35 cellular contexts compared by ENCODE assay signal in the genomic region with DNA sequence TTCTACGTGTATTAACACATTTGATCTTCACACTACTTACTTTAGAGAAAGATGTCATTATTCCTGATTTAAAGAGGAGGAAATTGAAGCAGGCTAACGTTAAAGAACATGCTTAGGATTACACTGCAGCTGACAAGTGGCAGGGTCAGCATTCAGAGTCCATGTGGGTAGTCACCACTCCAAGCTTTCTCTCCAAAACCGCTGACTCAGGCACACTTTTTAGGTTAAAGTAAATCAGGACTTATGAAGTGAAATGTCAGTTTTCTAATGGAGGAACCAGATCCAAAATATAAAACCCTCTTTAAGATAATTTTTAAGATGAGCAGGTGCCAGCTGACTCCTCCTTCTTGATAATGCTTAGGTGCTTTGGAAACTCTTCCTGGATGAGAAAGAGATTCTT.
"Had no signal": no experiment of that assay in that cellular context is flagged by ENCODE, and none has a peak within 500 bp of the region (broad histone marks: within the 10 kb centered on the region; RNA-seq: fewer than 3 reads in every experiment).

No MANE protein-coding gene starts in this region.

- H3K4me3 ChIP-seq: MG63 had no signal

- H3K27me3 ChIP-seq: MG63 had no signal

- DNase-seq: Karpas-422, Kasumi-1, MG63, MM.1S, MV-4-11, NCI-H1048, NCI-H1092, NCI-H1092 treated with DMSO at 0.1 percent for 48 hours, NCI-H1105, NCI-H1105 treated with DMSO at 0.1 percent for 48 hours, NCI-H1417, NCI-H1417 treated with DMSO at 0.1 percent for 48 hours, NCI-H1436, NCI-H1436 treated with DMSO at 0.1 percent for 48 hours, NCI-H146, NCI-H1694, NCI-H1694 treated with DMSO at 0.1 percent for 48 hours, NCI-H187, NCI-H187 treated with DMSO at 0.1 percent for 48 hours, NCI-H1930, NCI-H2029, NCI-H2029 treated with DMSO at 0.1 percent for 48 hours, NCI-H2081, NCI-H2081 treated with DMSO at 0.1 percent for 48 hours, NCI-H2107, NCI-H2171, NCI-H2171 treated with DMSO at 0.1 percent for 48 hours, NCI-H2227 treated with DMSO at 0.1 percent for 48 hours, NCI-H226, NCI-H345, NCI-H446, NCI-H446 treated with DMSO at 0.1 percent for 48 hours, NCI-H510A, NCI-H510A treated with DMSO at 0.1 percent for 48 hours, NCI-H524 had no signal

- H3K9me3 ChIP-seq: MG63 had no signal

- H3K36me3 ChIP-seq: MG63 had no signal
